ENCODE assay signal across 1 cellular context in the genomic region with DNA sequence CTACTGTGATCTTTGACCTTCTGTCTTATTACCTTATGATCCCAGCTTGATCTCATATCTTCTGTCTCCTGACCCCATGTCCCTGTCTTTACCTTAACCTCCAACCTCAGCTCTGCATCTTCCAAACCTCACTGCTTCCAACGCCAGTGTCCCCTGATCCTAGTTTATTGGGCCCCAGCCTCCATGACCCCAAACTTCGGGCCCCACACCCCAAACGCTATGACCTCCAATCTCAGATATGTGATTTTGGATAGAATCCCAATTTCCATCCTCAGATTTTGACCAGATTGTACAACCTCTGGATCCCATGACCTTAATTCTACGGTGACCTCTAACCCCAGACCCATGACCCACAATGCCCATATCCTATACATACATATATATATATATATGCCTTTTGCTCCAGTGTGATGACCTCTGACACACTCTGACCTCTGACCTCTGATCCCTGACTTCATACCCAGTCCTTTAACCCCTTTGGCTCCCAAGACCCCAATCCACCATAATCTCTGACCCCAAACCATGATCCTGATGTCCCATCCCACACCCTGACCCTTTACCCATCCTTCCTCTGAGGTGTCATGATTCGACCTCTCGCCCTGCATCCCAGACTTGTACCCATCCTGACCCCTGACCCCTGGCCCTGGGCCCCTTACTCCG.
TF ChIP-seq lines count a peak whose summit lies in the region.

No MANE protein-coding gene starts in this region.

TF ChIP-seq in K562, 482 proteins besides CTCF, POLR2A, EP300 and RAD21:
- TF ChIP-seq NR2C1 (IDR thresholded peaks at IDR 0.05) (peak; percentile 88), NR2C1 (tag; IDR thresholded peaks at IDR 0.05) (peak; percentile 77), KDM1A (IDR thresholded peaks at IDR 0.05) (peak; percentile 64 to 69; a peak in 3 of 4 replicates), MYNN (IDR thresholded peaks at IDR 0.05) (no peak), MYNN (CRISPR knock-in tag; IDR thresholded peaks at IDR 0.05) (no peak), TAF7 (tag; IDR thresholded peaks at IDR 0.05) (no peak), NR2C2 (CRISPR knock-in tag; IDR thresholded peaks at IDR 0.05) (peak; percentile 60; the same call in 1 of the 2 replicates), NR2C2 (tag; IDR thresholded peaks at IDR 0.05) (peak; percentile 64), NBN (IDR thresholded peaks at IDR 0.05; ENCODE audit: low read depth) (no peak), KAT7 (CRISPR knock-in tag; IDR thresholded peaks at IDR 0.05; ENCODE audit: borderline replicate concordance) (no peak)
- TF ChIP-seq, protein P1, sequence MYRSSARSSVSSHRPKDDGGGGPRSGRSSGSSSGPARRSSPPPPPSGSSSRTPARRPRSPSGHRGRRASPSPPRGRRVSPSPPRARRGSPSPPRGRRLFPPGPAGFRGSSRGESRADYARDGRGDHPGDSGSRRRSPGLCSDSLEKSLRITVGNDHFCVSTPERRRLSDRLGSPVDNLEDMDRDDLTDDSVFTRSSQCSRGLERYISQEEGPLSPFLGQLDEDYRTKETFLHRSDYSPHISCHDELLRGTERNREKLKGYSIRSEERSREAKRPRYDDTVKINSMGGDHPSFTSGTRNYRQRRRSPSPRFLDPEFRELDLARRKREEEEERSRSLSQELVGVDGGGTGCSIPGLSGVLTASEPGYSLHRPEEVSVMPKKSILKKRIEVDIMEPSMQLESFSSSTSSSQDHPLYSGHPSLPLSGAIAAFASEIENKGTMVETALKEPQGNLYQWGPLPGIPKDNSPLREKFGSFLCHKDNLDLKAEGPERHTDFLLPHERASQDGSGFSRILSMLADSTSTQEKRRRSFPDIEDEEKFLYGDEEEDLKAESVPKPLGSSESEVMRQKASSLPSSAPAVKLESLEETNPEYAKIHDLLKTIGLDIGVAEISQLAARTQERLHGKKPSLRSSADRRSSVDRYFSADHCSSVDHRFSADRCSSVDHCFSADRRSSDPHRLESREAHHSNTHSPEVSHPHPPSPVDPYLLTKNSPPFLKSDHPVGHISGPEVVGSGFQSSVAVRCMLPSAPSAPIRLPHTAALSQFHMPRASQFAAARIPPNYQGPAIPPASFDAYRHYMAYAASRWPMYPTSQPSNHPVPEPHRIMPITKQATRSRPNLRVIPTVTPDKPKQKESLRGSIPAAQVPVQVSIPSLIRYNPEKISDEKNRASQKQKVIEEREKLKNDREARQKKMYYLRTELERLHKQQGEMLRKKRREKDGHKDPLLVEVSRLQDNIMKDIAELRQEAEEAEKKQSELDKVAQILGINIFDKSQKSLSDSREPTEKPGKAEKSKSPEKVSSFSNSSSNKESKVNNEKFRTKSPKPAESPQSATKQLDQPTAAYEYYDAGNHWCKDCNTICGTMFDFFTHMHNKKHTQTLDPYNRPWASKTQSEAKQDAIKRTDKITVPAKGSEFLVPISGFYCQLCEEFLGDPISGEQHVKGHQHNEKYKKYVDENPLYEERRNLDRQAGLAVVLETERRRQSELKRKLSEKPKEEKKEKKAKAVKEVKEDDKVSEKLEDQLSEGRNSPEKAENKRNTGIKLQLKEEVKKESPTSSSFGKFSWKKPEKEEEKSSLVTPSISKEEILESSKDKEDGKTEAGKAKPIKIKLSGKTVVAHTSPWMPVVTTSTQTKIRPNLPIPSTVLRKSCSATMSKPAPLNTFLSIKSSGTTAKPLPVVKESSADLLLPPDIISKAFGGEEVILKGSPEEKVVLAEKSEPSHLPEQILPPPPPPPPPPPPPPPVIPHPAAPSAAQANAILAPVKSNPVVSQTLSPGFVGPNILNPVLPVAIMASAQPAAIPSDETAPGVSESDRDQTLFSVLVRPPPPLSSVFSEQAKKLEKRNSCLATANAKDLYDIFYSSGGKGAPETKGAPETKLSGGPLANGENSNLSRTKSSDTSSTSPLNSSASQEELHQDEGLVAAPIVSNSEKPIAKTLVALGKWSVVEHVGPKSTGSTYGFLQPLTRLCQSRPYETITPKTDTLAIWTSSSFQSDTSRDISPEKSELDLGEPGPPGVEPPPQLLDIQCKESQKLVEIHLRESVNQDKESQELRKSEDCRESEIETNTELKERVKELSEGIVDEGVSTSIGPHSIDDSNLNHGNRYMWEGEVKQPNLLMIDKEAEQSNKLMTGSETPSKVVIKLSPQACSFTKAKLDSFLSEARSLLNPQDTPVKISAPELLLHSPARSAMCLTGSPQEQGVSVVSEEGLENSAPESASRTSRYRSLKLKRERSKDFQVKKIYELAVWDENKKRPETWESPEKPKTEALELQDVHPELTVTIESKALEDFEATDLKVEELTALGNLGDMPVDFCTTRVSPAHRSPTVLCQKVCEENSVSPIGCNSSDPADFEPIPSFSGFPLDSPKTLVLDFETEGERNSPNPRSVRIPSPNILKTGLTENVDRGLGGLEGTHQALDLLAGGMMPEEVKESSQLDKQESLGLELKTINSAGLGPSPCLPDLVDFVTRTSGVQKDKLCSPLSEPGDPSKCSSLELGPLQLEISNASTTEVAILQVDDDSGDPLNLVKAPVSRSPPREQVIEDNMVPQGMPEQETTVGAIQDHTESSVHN (IDR thresholded peaks at IDR 0.05; ENCODE audit: borderline replicate concordance in 1 of 2, low read depth in 1 of 2) = no peak
- TF ChIP-seq, protein P2, sequence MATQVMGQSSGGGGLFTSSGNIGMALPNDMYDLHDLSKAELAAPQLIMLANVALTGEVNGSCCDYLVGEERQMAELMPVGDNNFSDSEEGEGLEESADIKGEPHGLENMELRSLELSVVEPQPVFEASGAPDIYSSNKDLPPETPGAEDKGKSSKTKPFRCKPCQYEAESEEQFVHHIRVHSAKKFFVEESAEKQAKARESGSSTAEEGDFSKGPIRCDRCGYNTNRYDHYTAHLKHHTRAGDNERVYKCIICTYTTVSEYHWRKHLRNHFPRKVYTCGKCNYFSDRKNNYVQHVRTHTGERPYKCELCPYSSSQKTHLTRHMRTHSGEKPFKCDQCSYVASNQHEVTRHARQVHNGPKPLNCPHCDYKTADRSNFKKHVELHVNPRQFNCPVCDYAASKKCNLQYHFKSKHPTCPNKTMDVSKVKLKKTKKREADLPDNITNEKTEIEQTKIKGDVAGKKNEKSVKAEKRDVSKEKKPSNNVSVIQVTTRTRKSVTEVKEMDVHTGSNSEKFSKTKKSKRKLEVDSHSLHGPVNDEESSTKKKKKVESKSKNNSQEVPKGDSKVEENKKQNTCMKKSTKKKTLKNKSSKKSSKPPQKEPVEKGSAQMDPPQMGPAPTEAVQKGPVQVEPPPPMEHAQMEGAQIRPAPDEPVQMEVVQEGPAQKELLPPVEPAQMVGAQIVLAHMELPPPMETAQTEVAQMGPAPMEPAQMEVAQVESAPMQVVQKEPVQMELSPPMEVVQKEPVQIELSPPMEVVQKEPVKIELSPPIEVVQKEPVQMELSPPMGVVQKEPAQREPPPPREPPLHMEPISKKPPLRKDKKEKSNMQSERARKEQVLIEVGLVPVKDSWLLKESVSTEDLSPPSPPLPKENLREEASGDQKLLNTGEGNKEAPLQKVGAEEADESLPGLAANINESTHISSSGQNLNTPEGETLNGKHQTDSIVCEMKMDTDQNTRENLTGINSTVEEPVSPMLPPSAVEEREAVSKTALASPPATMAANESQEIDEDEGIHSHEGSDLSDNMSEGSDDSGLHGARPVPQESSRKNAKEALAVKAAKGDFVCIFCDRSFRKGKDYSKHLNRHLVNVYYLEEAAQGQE (CRISPR knock-in tag; IDR thresholded peaks at IDR 0.05; ENCODE audit: low read depth) = no peak
